In the genomic region with DNA sequence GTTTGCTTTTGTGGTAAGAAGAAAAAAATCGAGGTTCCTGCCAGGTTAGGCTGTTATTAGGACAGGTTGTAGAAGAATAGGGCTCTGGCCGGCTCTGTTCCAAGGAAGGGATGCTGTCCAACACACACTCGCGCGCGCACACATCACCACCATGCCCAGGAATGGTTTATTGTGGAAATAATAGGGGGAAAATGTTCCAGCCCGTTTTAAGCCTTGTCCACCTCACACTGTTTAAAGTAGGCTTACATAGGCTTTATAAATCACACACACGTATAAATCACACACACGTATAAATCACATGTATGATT, we compare ENCODE assay signal across 12 cellular contexts. TPM values are rescaled to one million over a fixed set of nuclear protein-coding genes. Genes with fewer than 3 reads are reported as not detected.
DNase-seq lines count a peak whose midpoint lies in the region; ATAC-seq, FAIRE-seq and TF ChIP-seq lines count a peak whose summit lies in the region.
"Had no signal": no experiment of that assay in that cellular context is flagged by ENCODE, and none has a peak within 500 bp of the region (broad histone marks: within the 10 kb centered on the region; RNA-seq: fewer than 3 reads in every experiment).

No MANE protein-coding gene starts in this region.

- H2AFZ ChIP-seq in H1 (ENCODE audit: low read length) (no peak overlapping the region), neural cell (ENCODE audit: low read depth, low read length) (no peak overlapping the region)

- H2BK5ac ChIP-seq in H1 (ENCODE audit: low read depth, low read length), result no peak overlapping the region

- TF ChIP-seq EP300 in H1 (IDR thresholded peaks at IDR 0.05; ENCODE audit: borderline replicate concordance in 1 of 2, low read depth in 2 of 2, low read length in 2 of 2), result no peak
- no peak for TF ChIP-seq EP300 in neural cell (conservative IDR thresholded peaks at IDR 0.05; ENCODE audit: poor library complexity, severe bottlenecking)

- ATAC-seq in left cardiac atrium, result no peak
- no peak for ATAC-seq in HG03025 (IDR thresholded peaks at IDR 0.05; ENCODE audit: low FRiP score, unreplicated experiment)

- H3K9me3 ChIP-seq in H1 (ENCODE audit: insufficient read depth in 2 of 2, low read depth in 1 of 2, low read length in 1 of 2) (no peaks in the 10 kb centered on the region), neural cell (ENCODE audit: low read length) (no peaks in the 10 kb centered on the region), vagina (no peaks in the 10 kb centered on the region)

- H3K27ac ChIP-seq in H1 (ENCODE audit: low read depth, low read length), result no peak overlapping the region
- no peak overlapping the region for H3K27ac ChIP-seq in neural cell (ENCODE audit: low read length)
- H3K27ac ChIP-seq in vagina, result peak overlapping the region; percentile 77
- H3K27ac ChIP-seq: cardiac muscle cell had no signal

- in situ Hi-C loops in GM13976 (cut with MboI; ENCODE audit: low sequenced_read_pairs, unreplicated experiment), result no loop called here

- 75% methylated on average over 9 of the region's 9 CpGs; no CpG with 5 or more reads in 1 of the 2 experiments for WGBS in H1 (ENCODE audit: extremely low coverage in 1 of 2, insufficient coverage in 1 of 2, insufficient read length in 1 of 2, insufficient replicate concordance in 2 of 2, low coverage in 1 of 2, low lambda C conversion rate in 2 of 2, missing lambda C conversion rate in 1 of 2), 2 experiments

- intact Hi-C loops in left cardiac atrium (cut with DNase I), result no loop called here
- intact Hi-C loops in cardiac septum (cut with DNase I), result loop anchor here (5.0 kb wide), 1 partner anchor 519 kb away; no protein-coding TSS in a partner anchor
- intact Hi-C loops in vagina (cut with DNase I), result no loop called here

- H3K4me2 ChIP-seq in H1 (ENCODE audit: insufficient read depth in 1 of 2, low read depth in 2 of 2, low read length in 2 of 2) (peak overlapping the region; percentile 77 to 98; a peak in 3 of 4 replicates), neural cell (ENCODE audit: low read length) (no peak overlapping the region)

- H3K56ac ChIP-seq in H1 (replicated peaks; ENCODE audit: insufficient read length, low read depth, low read length), result no peak overlapping the region

- no peak overlapping the region for H2AK5ac ChIP-seq in H1 (ENCODE audit: low read depth, low read length)

- no peak overlapping the region for H2BK20ac ChIP-seq in H1 (ENCODE audit: low read length)

- H3K79me2 ChIP-seq in H1 (ENCODE audit: control insufficient read depth in 1 of 2, insufficient read depth in 2 of 2, low read length in 2 of 2) (no peaks in the 10 kb centered on the region), neural cell (replicated peaks; ENCODE audit: insufficient read depth, low read length) (no peaks in the 10 kb centered on the region)

- H2BK120ac ChIP-seq in H1 (replicated peaks; ENCODE audit: low read depth, low read length), result no peak overlapping the region

- peak; percentile 22 for DNase-seq in left cardiac atrium
- no peak for DNase-seq in cardiac septum (ENCODE audit: low spot score)
- no peak for DNase-seq in H1 (ENCODE audit: low read depth in 1 of 2, low spot score in 2 of 2)
- no peak for DNase-seq in vagina (ENCODE audit: extremely low spot score in 2 of 2)
- DNase-seq in GM13976 (ENCODE audit: low spot score), result no peak
- no peak for DNase-seq in activated naive CD4-positive, alpha-beta T cell treated with anti-CD3 and anti-CD28 coated beads, Interleukin-2, amount 50 U/mL, for 16 hours
- DNase-seq: activated CD4-positive, alpha-beta memory T cell treated with anti-CD3 and anti-CD28 coated beads, Interleukin-2, amount 10 ng/mL, durations not matched to agents 7 days and 5 days; NCI-H1436 treated with DMSO at 0.1 percent for 48 hours had no signal

- TF ChIP-seq CTCF in H1 (IDR thresholded peaks at IDR 0.05; ENCODE audit: control extremely low read depth in 1 of 3, insufficient read depth in 1 of 3, low read depth in 1 of 3, low read length in 3 of 3) (no peak), neural cell (IDR thresholded peaks at IDR 0.05; ENCODE audit: poor library complexity, severe bottlenecking) (no peak), vagina (IDR thresholded peaks at IDR 0.05) (no peak), GM13976 (IDR thresholded peaks at IDR 0.05; ENCODE audit: borderline replicate concordance, control extremely low read depth, extremely low read depth, insufficient read depth, missing control alignments) (no peak)

- CTCF ChIA-PET in H1 (lab: Charles Lee; ENCODE audit: partially characterized antibody), result interaction anchor here (1.3 kb wide), 1 partner anchor 21 kb away, joined by 3 read pairs; no protein-coding TSS in a partner anchor

- H3K23me2 ChIP-seq in H1 (ENCODE audit: low read depth, low read length), result peaks cover 19% of the 10 kb centered on the region; the same call in 1 of the 2 replicates

- H4K5ac ChIP-seq in H1 (ENCODE audit: insufficient read length, low read depth, low read length), result no peak overlapping the region

- H3K14ac ChIP-seq in H1 (ENCODE audit: insufficient read length), result no peak overlapping the region

- TF ChIP-seq POLR2A in H1 (IDR thresholded peaks at IDR 0.05; ENCODE audit: control extremely low read depth in 1 of 2, low read depth in 2 of 2, low read length in 2 of 2) (no peak), vagina (IDR thresholded peaks at IDR 0.05) (no peak)

- H3K9ac ChIP-seq in H1 (replicated peaks in 1 of 4; ENCODE audit: extremely low read depth in 1 of 4, low read depth in 3 of 4, low read length in 3 of 4), result no peak overlapping the region
- H3K9ac ChIP-seq in neural cell (ENCODE audit: low read length), result peak overlapping the region; percentile 65

- H3K9me2 ChIP-seq in neural cell (ENCODE audit: insufficient read depth, low read length), result no peaks in the 10 kb centered on the region

- H3K18ac ChIP-seq in H1 (ENCODE audit: extremely low read depth, low read length), result no peak overlapping the region

- no peak overlapping the region for H2BK15ac ChIP-seq in H1 (ENCODE audit: low read length)

- peaks cover 3 to 12% (median 7%) of the 10 kb centered on the region in 4 experiments; a peak in 6 of 7 replicates for H3K4me1 ChIP-seq in H1 (replicated peaks in 1 of 4; ENCODE audit: control insufficient read depth in 3 of 4, insufficient read depth in 4 of 4, low read length in 3 of 4)
- peaks cover 32% of the 10 kb centered on the region for H3K4me1 ChIP-seq in vagina

- H3K27me3 ChIP-seq in H1 (replicated peaks in 1 of 4; ENCODE audit: control insufficient read depth in 3 of 4, extremely low read depth in 1 of 4, insufficient read depth in 3 of 4, low read length in 3 of 4) (peaks cover 22 to 55% (median 45%) of the 10 kb centered on the region in 4 experiments), neural cell (ENCODE audit: insufficient read depth, low read depth, low read length) (peaks cover 69% of the 10 kb centered on the region), vagina (no peaks in the 10 kb centered on the region)

- TF ChIP-seq RAD21 in H1 (IDR thresholded peaks at IDR 0.05 in 1 of 2, conservative IDR thresholded peaks at IDR 0.05 in 1 of 2; ENCODE audit: low read depth in 2 of 2, low read length in 2 of 2), result no peak
- TF ChIP-seq RAD21 in neural cell (conservative IDR thresholded peaks at IDR 0.05), result no peak

- no peaks in the 10 kb centered on the region for H3F3A ChIP-seq in neural cell (ENCODE audit: insufficient read depth, low read length, poor library complexity, severe bottlenecking)

- H3K23ac ChIP-seq in H1 (ENCODE audit: insufficient read length), result no peak overlapping the region

- no peak overlapping the region for H2BK12ac ChIP-seq in H1 (ENCODE audit: low read depth, low read length)

- H3K4ac ChIP-seq in H1 (replicated peaks; ENCODE audit: insufficient read length, low read depth, low read length), result no peak overlapping the region

- H4K20me1 ChIP-seq in H1 (replicated peaks in 1 of 2; ENCODE audit: control insufficient read depth in 1 of 2, insufficient read depth in 2 of 2, low read length in 2 of 2) (no peaks in the 10 kb centered on the region), neural cell (ENCODE audit: insufficient read depth) (no peaks in the 10 kb centered on the region)

- H4K91ac ChIP-seq in H1 (replicated peaks; ENCODE audit: insufficient read length, low read length), result no peak overlapping the region

- no peaks in the 10 kb centered on the region for H3K36me3 ChIP-seq in H1 (ENCODE audit: control insufficient read depth in 2 of 4, insufficient read depth in 4 of 4, low read length in 3 of 4)
- no peaks in the 10 kb centered on the region for H3K36me3 ChIP-seq in neural cell (ENCODE audit: insufficient read depth, low read length)
- no peaks in the 10 kb centered on the region for H3K36me3 ChIP-seq in vagina
- H3K36me3 ChIP-seq: cardiac muscle cell had no signal

- FAIRE-seq in H1 (lab: Jason Lieb, UNC), result no peak
- FAIRE-seq: GM12891 had no signal

- H4K8ac ChIP-seq in H1 (ENCODE audit: extremely low read depth, insufficient read depth, low read length), result no peak overlapping the region

- H3K4me3 ChIP-seq in H1 (ENCODE audit: extremely low read depth in 1 of 4, insufficient read depth in 2 of 4, low read depth in 3 of 4, low read length in 4 of 4) (peak overlapping the region in 1 of 4 experiments; percentile 78; a peak in 1 of 8 replicates), neural cell (ENCODE audit: low read length) (peak overlapping the region; percentile 82), vagina (peak overlapping the region; percentile 71 to 73)

- H3K79me1 ChIP-seq in H1 (ENCODE audit: low read depth, low read length), result no peaks in the 10 kb centered on the region

- POLR2A ChIA-PET in H1 (lab: Charles Lee; ENCODE audit: partially characterized antibody), result no interaction called here

TF ChIP-seq in H1, 55 proteins besides CTCF, POLR2A, EP300 and RAD21:
- peak; percentile 16; the same call in 1 of the 2 replicates for TF ChIP-seq SUZ12 (IDR thresholded peaks at IDR 0.05; ENCODE audit: low read length)
- no peak for TF ChIP-seq HDAC2 (IDR thresholded peaks at IDR 0.05; ENCODE audit: borderline replicate concordance in 1 of 2, low read depth in 2 of 2, low read length in 2 of 2)

TF ChIP-seq in neural cell, 6 proteins besides CTCF, POLR2A, EP300 and RAD21 (continues in another document):
- TF ChIP-seq EZH2 (IDR thresholded peaks at IDR 0.05; ENCODE audit: borderline replicate concordance, insufficient read depth, low read length, poor library complexity, severe bottlenecking) (no peak), SMC3 (conservative IDR thresholded peaks at IDR 0.05; ENCODE audit: poor library complexity) (no peak)

RNA-seq across cellular contexts. Expression of a gene that starts 1.2 kb away (rescaled TPM):
- total RNA-seq in left cardiac atrium, result 1 to 10 TPM; 2.5 to 4.7 TPM
- 0.19 TPM for total RNA-seq in cardiac septum
- total RNA-seq in H1 (2021; fragmentation: NEBNext Ultra II Directional; extraction: Animal tissue kit (Norgen Biotek cat#: 25700)), result 0.11 and 0.28 TPM in 2 replicates
- polyA plus RNA-seq in H1 (2011; rRNA removed), result 0.03 and 0.05 TPM in 2 replicates
- 0.05 TPM for polyA plus RNA-seq in H1 (2011; cell fraction: cytosol; rRNA removed)
- 0.07 TPM for polyA plus RNA-seq in H1 (2011; cell fraction: nucleus; rRNA removed)
- 0.08 TPM in 4 replicates for polyA plus RNA-seq in H1 (2012, experiment 1 of 2)
- polyA plus RNA-seq in H1 (2012, experiment 2 of 2), result not detected
- 0.04 TPM for polyA plus RNA-seq in H1 (2013, experiment 1 of 2)
- polyA plus RNA-seq in H1 (2013, experiment 2 of 2), result 0.06 TPM
- polyA minus RNA-seq in H1 (2011; rRNA and poly(A)+ RNA removed), result 0.19 and 0.24 TPM in 2 replicates
- polyA minus RNA-seq in H1 (2011; cell fraction: cytosol; rRNA and poly(A)+ RNA removed), result 0.15 TPM
- polyA minus RNA-seq in H1 (2011; cell fraction: nucleus; rRNA and poly(A)+ RNA removed), result 0.40 TPM
- polyA plus RNA-seq in neural cell, result 1.2 and 1.8 TPM in 2 replicates
- 4.1 and 5.1 TPM in 2 replicates for polyA minus RNA-seq in neural cell
- 3.4 TPM for total RNA-seq in vagina
